Comparison of ENCODE assay signal across 16 cellular contexts in the genomic region with DNA sequence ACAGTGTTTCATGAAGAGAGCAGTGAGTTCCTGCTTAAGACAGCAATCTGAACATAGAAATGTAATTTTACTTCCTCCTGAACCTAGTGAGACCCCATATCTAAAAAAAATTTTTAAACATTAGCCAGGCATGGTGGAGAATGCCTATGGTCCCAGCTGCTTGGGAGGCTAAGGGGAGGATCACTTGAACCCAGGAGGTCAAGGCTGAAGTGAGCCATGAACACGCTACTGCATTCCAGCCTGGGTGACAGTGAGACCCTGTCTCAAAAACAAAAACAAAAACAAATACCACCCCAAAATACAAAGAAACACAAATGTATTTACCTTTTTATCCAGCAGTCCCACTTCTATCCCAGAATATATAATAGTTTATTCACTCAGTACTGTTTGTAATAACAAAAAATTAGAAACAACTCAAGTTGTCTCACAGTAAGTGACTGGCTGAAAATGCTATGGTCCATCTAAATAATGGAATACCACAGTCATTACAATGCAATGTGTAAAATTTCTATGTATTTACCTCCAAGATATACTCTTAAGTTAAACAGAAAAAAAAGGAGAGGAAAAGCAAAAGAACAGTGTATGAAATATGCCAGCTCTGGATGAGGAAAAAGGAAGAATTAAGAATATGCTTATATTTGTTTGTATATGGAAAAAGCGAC. TPM values are rescaled to one million over a fixed set of nuclear protein-coding genes. Genes with fewer than 3 reads are reported as not detected.
DNase-seq lines count a peak whose midpoint lies in the region; ATAC-seq and TF ChIP-seq lines count a peak whose summit lies in the region.
"Had no signal": no experiment of that assay in that cellular context is flagged by ENCODE, and none has a peak within 500 bp of the region (broad histone marks: within the 10 kb centered on the region; RNA-seq: fewer than 3 reads in every experiment).

No MANE protein-coding gene starts in this region.

- H3K9ac ChIP-seq in adipocyte (ENCODE audit: low read length) (no peak overlapping the region), colonic mucosa (ENCODE audit: low read depth in 2 of 2, low read length in 2 of 2) (no peak overlapping the region)
- H3K9ac ChIP-seq: BLaER1, GM23248 had no signal

- intact Hi-C loops in colonic mucosa (cut with DNase I) = no loop called here

- no peaks in the 10 kb centered on the region for H3K9me3 ChIP-seq in adipocyte (ENCODE audit: control insufficient read depth, low read length)
- H3K9me3 ChIP-seq in CD8-positive, alpha-beta memory T cell (ENCODE audit: low read length) = no peaks in the 10 kb centered on the region
- no peaks in the 10 kb centered on the region for H3K9me3 ChIP-seq in colonic mucosa
- H3K9me3 ChIP-seq: A549, BLaER1 had no signal

- no peak for TF ChIP-seq CTCF in GM23338 (conservative IDR thresholded peaks at IDR 0.05; ENCODE audit: low read depth in 2 of 2)
- TF ChIP-seq CTCF in type B pancreatic cell (conservative IDR thresholded peaks at IDR 0.05) = no peak
- no peak for TF ChIP-seq CTCF in colonic mucosa (IDR thresholded peaks at IDR 0.05)

- DNase-seq in GM23338 (ENCODE audit: low spot score) (no peak), adipocyte (ENCODE audit: low read depth) (peak; percentile 28), iris pigment epithelial cell (ENCODE audit: low read depth) (peak; percentile 26), type B pancreatic cell (ENCODE audit: extremely low spot score, unreplicated experiment) (no peak), colonic mucosa (no peak), medulla oblongata (ENCODE audit: extremely low spot score) (no peak)
- DNase-seq in CD8-positive, alpha-beta memory T cell = no peak
- DNase-seq: AML-193, Calu3, DMS79, GM23248, H7 had no signal

- POLR2A ChIA-PET in CD8-positive, alpha-beta memory T cell (lab: Charles Lee) = no interaction called here

- peaks cover 1% of the 10 kb centered on the region for H3K27me3 Mint-ChIP-seq in GM23338 (ENCODE audit: insufficient read depth, low read depth, poor library complexity)
- H3K27me3 Mint-ChIP-seq in type B pancreatic cell = no peaks in the 10 kb centered on the region
- no peaks in the 10 kb centered on the region for H3K27me3 Mint-ChIP-seq in CD8-positive, alpha-beta memory T cell

- H3K4me3 ChIP-seq in GM23338 (no peak overlapping the region), adipocyte (ENCODE audit: low read length) (no peak overlapping the region), colonic mucosa (no peak overlapping the region)
- no peak overlapping the region for H3K4me3 ChIP-seq in CD8-positive, alpha-beta memory T cell (ENCODE audit: low read length)
- H3K4me3 ChIP-seq: A549, BLaER1, GM12878, GM23248 had no signal

- no peak for ATAC-seq in GM23338
- ATAC-seq: A549, GM12878 had no signal

- no peak overlapping the region for H3K4me2 ChIP-seq in GM23338
- H3K4me2 ChIP-seq: A549, BLaER1 had no signal

- H4K20me1 ChIP-seq in GM23338 (replicated peaks; ENCODE audit: insufficient read depth) = peaks cover 27% of the 10 kb centered on the region; the same call in 1 of the 2 replicates

- H3K9me2 ChIP-seq in GM23338 (ENCODE audit: insufficient read depth) = no peaks in the 10 kb centered on the region

- H2AFZ ChIP-seq in GM23338 = no peak overlapping the region
- H2AFZ ChIP-seq: GM23248 had no signal

- peak overlapping the region; percentile 18; the same call in 1 of the 2 replicates for H3K27ac Mint-ChIP-seq in GM23338
- peak overlapping the region; percentile 15 for H3K27ac Mint-ChIP-seq in type B pancreatic cell
- peak overlapping the region in 1 of 8 donors; percentile 15 for H3K27ac Mint-ChIP-seq in CD8-positive, alpha-beta memory T cell

- H3K27me3 ChIP-seq in GM23338 (ENCODE audit: insufficient read depth) (no peaks in the 10 kb centered on the region), adipocyte (replicated peaks; ENCODE audit: control insufficient read depth, insufficient read depth, low read length) (no peaks in the 10 kb centered on the region), colonic mucosa (no peaks in the 10 kb centered on the region)
- no peaks in the 10 kb centered on the region for H3K27me3 ChIP-seq in CD8-positive, alpha-beta memory T cell (ENCODE audit: insufficient read depth, low read length, poor library complexity, severe bottlenecking)
- H3K27me3 ChIP-seq: BLaER1 had no signal

- H3K79me2 ChIP-seq in GM23338 (replicated peaks; ENCODE audit: insufficient read depth) = peaks cover 86% of the 10 kb centered on the region

- peaks cover 31% of the 10 kb centered on the region for H3K4me1 ChIP-seq in GM23338 (ENCODE audit: insufficient read depth)
- H3K4me1 ChIP-seq in adipocyte (ENCODE audit: control insufficient read depth, insufficient read depth, low read length) = peaks cover 19% of the 10 kb centered on the region
- H3K4me1 ChIP-seq in CD8-positive, alpha-beta memory T cell (ENCODE audit: insufficient read depth, low read length) = peaks cover 7% of the 10 kb centered on the region
- H3K4me1 ChIP-seq in colonic mucosa = no peaks in the 10 kb centered on the region

- H3K4me1 Mint-ChIP-seq in GM23338 (peaks cover 47% of the 10 kb centered on the region), type B pancreatic cell (ENCODE audit: unreplicated experiment) (peaks cover 27% of the 10 kb centered on the region)
- H3K4me1 Mint-ChIP-seq in CD8-positive, alpha-beta memory T cell = peaks cover 26 to 41% (median 38%) of the 10 kb centered on the region in 3 donors

- H3K36me3 ChIP-seq in GM23338 (ENCODE audit: insufficient read depth) = peaks cover 16% of the 10 kb centered on the region
- H3K36me3 ChIP-seq in adipocyte (ENCODE audit: control insufficient read depth, insufficient read depth, low read length, severe bottlenecking) = peaks cover 14% of the 10 kb centered on the region
- peaks cover 5% of the 10 kb centered on the region for H3K36me3 ChIP-seq in CD8-positive, alpha-beta memory T cell (ENCODE audit: insufficient read depth, low read length)
- H3K36me3 ChIP-seq in colonic mucosa = peaks cover 3% of the 10 kb centered on the region

- H3K4me3 Mint-ChIP-seq in GM23338 (no peak overlapping the region), type B pancreatic cell (no peak overlapping the region)
- no peak overlapping the region for H3K4me3 Mint-ChIP-seq in CD8-positive, alpha-beta memory T cell

- H3K9me3 Mint-ChIP-seq in GM23338 (no peaks in the 10 kb centered on the region), type B pancreatic cell (peaks cover 6% of the 10 kb centered on the region)
- no peaks in the 10 kb centered on the region for H3K9me3 Mint-ChIP-seq in CD8-positive, alpha-beta memory T cell

- CTCF ChIA-PET in CD8-positive, alpha-beta memory T cell (lab: Charles Lee) = interaction anchor here (0.7 kb wide), 1 partner anchor 233 kb away, joined by 3 read pairs; no protein-coding TSS in a partner anchor

- H3K36me3 Mint-ChIP-seq in GM23338 (ENCODE audit: low read depth) (peaks cover 11% of the 10 kb centered on the region), type B pancreatic cell (peaks cover 9% of the 10 kb centered on the region)
- peaks cover 0 to 14% (median 11%) of the 10 kb centered on the region in 3 donors for H3K36me3 Mint-ChIP-seq in CD8-positive, alpha-beta memory T cell

- H3F3A ChIP-seq in GM23338 (replicated peaks; ENCODE audit: low read depth) = no peaks in the 10 kb centered on the region; the same call in 1 of the 2 replicates

- H3K27ac ChIP-seq in GM23338 (ENCODE audit: low read depth) (no peak overlapping the region; the same call in 1 of the 2 replicates), colonic mucosa (no peak overlapping the region)
- no peak overlapping the region for H3K27ac ChIP-seq in CD8-positive, alpha-beta memory T cell (ENCODE audit: low read depth, low read length)
- H3K27ac ChIP-seq: A549, BLaER1, GM23248, HL-60 had no signal

TF ChIP-seq in GM23338, 12 proteins besides CTCF, POLR2A, EP300 and RAD21 (continues in another document):
- TF ChIP-seq EZH2phosphoT487 (IDR thresholded peaks at IDR 0.05; ENCODE audit: unreplicated experiment) (no peak), POLR2AphosphoS5 (IDR thresholded peaks at IDR 0.05; ENCODE audit: low read depth) (no peak)

RNA-seq across cellular contexts. Expression of a gene that starts 16.3 kb away (rescaled TPM):
- 89.9 and 90.3 TPM in 2 replicates for total RNA-seq in GM23338 (2014; rRNA removed; shearing (Covaris generic))
- 199 and 224 TPM in 2 replicates for polyA plus RNA-seq in GM23338 (2016; fragmentation: Nextera tagmentation; extraction: Ambion mirVana)
- total RNA-seq in type B pancreatic cell (ENCODE audit: low replicate concordance) (62.5 and 84.9 TPM in 2 replicates), colonic mucosa (10 to 100 TPM; 61.6 to 75.8 TPM)
- total RNA-seq in CD8-positive, alpha-beta memory T cell = 10 to 100 TPM; 34.2 to 39.1 TPM
- polyA plus RNA-seq in CD8-positive, alpha-beta memory T cell = 33.8 TPM

RNA-seq across cellular contexts. Expression of a gene that starts 47.5 kb away (rescaled TPM):
- 68.5 and 72.0 TPM in 2 replicates for total RNA-seq in GM23338 (2014; rRNA removed; shearing (Covaris generic))
- polyA plus RNA-seq in GM23338 (2016; fragmentation: Nextera tagmentation; extraction: Ambion mirVana) = 28.5 and 31.0 TPM in 2 replicates
- 37.9 and 46.4 TPM in 2 replicates for total RNA-seq in type B pancreatic cell (ENCODE audit: low replicate concordance)
- 10 to 100 TPM; 40.9 to 41.8 TPM for total RNA-seq in CD8-positive, alpha-beta memory T cell
- polyA plus RNA-seq in CD8-positive, alpha-beta memory T cell = 41.7 TPM
- 10 to 100 TPM; 39.7 to 50.9 TPM for total RNA-seq in colonic mucosa

Comparison
In these comparisons a context has a peak if more than half of its experiments do, and no peak if none do; other contexts are left out.
1. DNase-seq: peak in adipocyte (single experiment) and iris pigment epithelial cell (single experiment); none in GM23338 (single experiment), type B pancreatic cell (single experiment), CD8-positive, alpha-beta memory T cell (0 of 5), colonic mucosa (single experiment) and medulla oblongata (single experiment).